1 cellular context compared by ENCODE assay signal in the genomic region with DNA sequence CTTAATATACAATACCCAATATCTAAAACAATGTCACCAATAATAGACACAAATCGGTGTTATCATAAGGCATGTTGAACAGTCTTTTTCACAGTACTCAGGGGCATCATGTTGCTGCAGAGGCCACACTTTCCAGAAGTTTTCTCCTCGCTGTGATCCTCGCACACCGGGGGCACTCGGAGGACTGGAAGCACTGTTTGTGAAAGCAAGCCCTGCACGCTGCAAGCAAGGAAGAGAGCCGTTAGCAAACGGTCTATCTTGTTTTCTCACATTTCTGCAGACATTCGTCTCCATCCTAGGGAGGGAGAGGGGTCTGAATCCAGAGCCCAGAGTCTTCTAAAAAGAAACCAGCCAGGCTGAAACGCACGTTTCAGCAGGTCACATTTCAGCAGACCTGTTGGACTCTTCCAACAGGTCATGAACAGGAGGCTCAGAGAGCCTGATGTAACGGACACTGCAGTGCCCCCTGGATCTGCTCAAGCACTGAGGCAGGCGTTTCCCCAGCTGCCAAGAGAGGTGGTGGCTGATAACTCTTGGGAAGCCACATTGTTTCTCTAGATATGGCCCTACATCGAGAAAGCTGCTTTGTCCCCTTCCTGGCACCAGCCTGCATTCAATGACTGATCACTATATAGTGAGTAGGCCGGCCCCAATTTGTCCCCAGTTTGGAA.
TF ChIP-seq lines count a peak whose summit lies in the region.

No MANE protein-coding gene starts in this region.

TF ChIP-seq in WTC11, 78 proteins besides CTCF, POLR2A, EP300 and RAD21 (continued from another document):
- TF ChIP-seq, protein P1, sequence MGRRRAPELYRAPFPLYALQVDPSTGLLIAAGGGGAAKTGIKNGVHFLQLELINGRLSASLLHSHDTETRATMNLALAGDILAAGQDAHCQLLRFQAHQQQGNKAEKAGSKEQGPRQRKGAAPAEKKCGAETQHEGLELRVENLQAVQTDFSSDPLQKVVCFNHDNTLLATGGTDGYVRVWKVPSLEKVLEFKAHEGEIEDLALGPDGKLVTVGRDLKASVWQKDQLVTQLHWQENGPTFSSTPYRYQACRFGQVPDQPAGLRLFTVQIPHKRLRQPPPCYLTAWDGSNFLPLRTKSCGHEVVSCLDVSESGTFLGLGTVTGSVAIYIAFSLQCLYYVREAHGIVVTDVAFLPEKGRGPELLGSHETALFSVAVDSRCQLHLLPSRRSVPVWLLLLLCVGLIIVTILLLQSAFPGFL (CRISPR knock-in tag; IDR thresholded peaks at IDR 0.05; ENCODE audit: borderline replicate concordance), result no peak
- TF ChIP-seq ZNF317 (CRISPR knock-in tag; IDR thresholded peaks at IDR 0.05; ENCODE audit: borderline replicate concordance, low read depth) (no peak), SMAD3 (CRISPR knock-in tag; IDR thresholded peaks at IDR 0.05; ENCODE audit: borderline replicate concordance) (no peak), ATF3 (CRISPR knock-in tag; conservative IDR thresholded peaks at IDR 0.05) (no peak)
- TF ChIP-seq, protein P2, sequence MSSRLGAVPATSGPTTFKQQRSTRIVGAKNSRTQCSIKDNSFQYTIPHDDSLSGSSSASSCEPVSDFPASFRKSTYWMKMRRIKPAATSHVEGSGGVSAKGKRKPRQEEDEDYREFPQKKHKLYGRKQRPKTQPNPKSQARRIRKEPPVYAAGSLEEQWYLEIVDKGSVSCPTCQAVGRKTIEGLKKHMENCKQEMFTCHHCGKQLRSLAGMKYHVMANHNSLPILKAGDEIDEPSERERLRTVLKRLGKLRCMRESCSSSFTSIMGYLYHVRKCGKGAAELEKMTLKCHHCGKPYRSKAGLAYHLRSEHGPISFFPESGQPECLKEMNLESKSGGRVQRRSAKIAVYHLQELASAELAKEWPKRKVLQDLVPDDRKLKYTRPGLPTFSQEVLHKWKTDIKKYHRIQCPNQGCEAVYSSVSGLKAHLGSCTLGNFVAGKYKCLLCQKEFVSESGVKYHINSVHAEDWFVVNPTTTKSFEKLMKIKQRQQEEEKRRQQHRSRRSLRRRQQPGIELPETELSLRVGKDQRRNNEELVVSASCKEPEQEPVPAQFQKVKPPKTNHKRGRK (CRISPR knock-in tag; IDR thresholded peaks at IDR 0.05; ENCODE audit: borderline replicate concordance), result no peak
